In genomic region chr10:88880287-88881094, GRCh38 we compare ENCODE assay signal across 8 cellular contexts. TPM values are rescaled to one million over a fixed set of nuclear protein-coding genes. Genes with fewer than 3 reads are reported as not detected.
DNase-seq lines count a peak whose midpoint lies in the region; ATAC-seq lines count a peak whose summit lies in the region.

No MANE protein-coding gene starts in this region.

- H3K4me1 Mint-ChIP-seq in activated CD4-positive, alpha-beta memory T cell treated with anti-CD3 and anti-CD28 coated beads, Interleukin-2, amount 10 ng/mL, durations not matched to agents 7 days and 5 days = peaks cover 60% of the 10 kb centered on the region

- WGBS in ectodermal cell, 2 experiments = 0 to 1% methylated on average over 84 of the region's 84 CpGs

- peak overlapping the region; percentile 99 for H3K27ac Mint-ChIP-seq in activated CD4-positive, alpha-beta memory T cell treated with anti-CD3 and anti-CD28 coated beads, Interleukin-2, amount 10 ng/mL, durations not matched to agents 7 days and 5 days

- no peaks in the 10 kb centered on the region for H3K4me1 ChIP-seq in ectodermal cell (ENCODE audit: control insufficient read depth, insufficient read depth, low read length)

- H3K36me3 ChIP-seq in ectodermal cell (ENCODE audit: control insufficient read depth, insufficient read depth, low read length) = no peaks in the 10 kb centered on the region

- POLR2A ChIA-PET in activated CD4-positive, alpha-beta memory T cell treated with anti-CD3 and anti-CD28 coated beads, Interleukin-2, amount 10 ng/mL, durations not matched to agents 7 days and 5 days (lab: Charles Lee) = interaction anchor here (0.8 to 5.1 kb wide), 25 partner anchors 10 to 1062 kb away, joined by 3 to 46 read pairs (median 5); partner anchors contain the start of genes ATAD1, CH25H, FAS and KLLN

- no peaks in the 10 kb centered on the region for H3K9me3 ChIP-seq in ectodermal cell (ENCODE audit: control insufficient read depth, low read length)

- ATAC-seq in GM18870 (IDR thresholded peaks at IDR 0.05; ENCODE audit: unreplicated experiment) (peak; percentile 62), HG03103 (IDR thresholded peaks at IDR 0.05; ENCODE audit: low read depth, unreplicated experiment) (peak; percentile 60)

- peaks cover 46% of the 10 kb centered on the region for H3K36me3 Mint-ChIP-seq in activated CD4-positive, alpha-beta memory T cell treated with anti-CD3 and anti-CD28 coated beads, Interleukin-2, amount 10 ng/mL, durations not matched to agents 7 days and 5 days (ENCODE audit: low read depth)

- H3K9me3 Mint-ChIP-seq in activated CD4-positive, alpha-beta memory T cell treated with anti-CD3 and anti-CD28 coated beads, Interleukin-2, amount 10 ng/mL, durations not matched to agents 7 days and 5 days = peaks cover 8% of the 10 kb centered on the region

- H3K4me3 ChIP-seq in ectodermal cell (ENCODE audit: insufficient read depth, low read depth, low read length) = peak overlapping the region; percentile 68

- H3K4me3 Mint-ChIP-seq in activated CD4-positive, alpha-beta memory T cell treated with anti-CD3 and anti-CD28 coated beads, Interleukin-2, amount 10 ng/mL, durations not matched to agents 7 days and 5 days = peak overlapping the region; percentile 97

- H3K27me3 ChIP-seq in ectodermal cell (ENCODE audit: control insufficient read depth, insufficient read depth, low read length, poor library complexity, severe bottlenecking) = peaks cover 40% of the 10 kb centered on the region

- H3K27me3 Mint-ChIP-seq in activated CD4-positive, alpha-beta memory T cell treated with anti-CD3 and anti-CD28 coated beads, Interleukin-2, amount 10 ng/mL, durations not matched to agents 7 days and 5 days = no peaks in the 10 kb centered on the region

- H3K27ac ChIP-seq in ectodermal cell (ENCODE audit: insufficient read depth, low read depth, low read length, poor library complexity, severe bottlenecking) = no peak overlapping the region

- DNase-seq in Ammon's horn (ENCODE audit: low spot score) = peak; percentile 81
- peak; percentile 57 for DNase-seq in NCI-H526 treated with DMSO at 0.1 percent for 48 hours (lab: John Stamatoyannopoulos, UW)
- peak; percentile 84 for DNase-seq in activated CD4-positive, alpha-beta memory T cell treated with anti-CD3 and anti-CD28 coated beads, Interleukin-2, amount 10 ng/mL, durations not matched to agents 7 days and 5 days
- peak; percentile 88 to 92 for DNase-seq in lung microvascular endothelial cell (ENCODE audit: low read depth in 2 of 2)
- DNase-seq in stimulated activated CD4-positive, alpha-beta T cell treated with anti-CD3 and anti-CD28 coated beads, TNF-alpha, amount 100 ng/mL, for 4 hours (ENCODE audit: low read depth in 3 of 3) = peak; percentile 38 to 56 (median 44)

- CTCF ChIA-PET in activated CD4-positive, alpha-beta memory T cell treated with anti-CD3 and anti-CD28 coated beads, Interleukin-2, amount 10 ng/mL, durations not matched to agents 7 days and 5 days (lab: Charles Lee) = interaction anchor here (1.0 to 2.6 kb wide), 12 partner anchors 10 to 114 kb away, joined by 3 to 19 read pairs (median 4); no protein-coding TSS in a partner anchor

RNA-seq across cellular contexts. Expression of gene STAMBPL1, which starts 0.4 kb away (rescaled TPM):
- 10 to 100 TPM; 43.2 to 48.5 TPM for total RNA-seq in activated CD4-positive, alpha-beta memory T cell treated with anti-CD3 and anti-CD28 coated beads, Interleukin-2, amount 10 ng/mL, durations not matched to agents 7 days and 5 days
- 1.7 TPM for polyA plus RNA-seq in ectodermal cell (2013, experiment 1 of 4)
- 1.4 TPM for polyA plus RNA-seq in ectodermal cell (2013, experiment 2 of 4)
- 1.3 TPM for polyA plus RNA-seq in ectodermal cell (2013, experiment 3 of 4)
- 1.2 TPM for polyA plus RNA-seq in ectodermal cell (2013, experiment 4 of 4)
- 0.22 and 1.2 TPM in 2 replicates for total RNA-seq in lung microvascular endothelial cell

RNA-seq across cellular contexts. Expression of gene ANKRD22, which starts 28.8 kb away (rescaled TPM):
- under 1 TPM; 0.15 to 0.18 TPM for total RNA-seq in activated CD4-positive, alpha-beta memory T cell treated with anti-CD3 and anti-CD28 coated beads, Interleukin-2, amount 10 ng/mL, durations not matched to agents 7 days and 5 days
- polyA plus RNA-seq in ectodermal cell (2013, experiment 1 of 4) = not detected
- polyA plus RNA-seq in ectodermal cell (2013, experiment 2 of 4) = not detected
- polyA plus RNA-seq in ectodermal cell (2013, experiment 3 of 4) = not detected
- polyA plus RNA-seq in ectodermal cell (2013, experiment 4 of 4) = not detected
- total RNA-seq in lung microvascular endothelial cell = not detected in 2 replicates

Comparison
In these comparisons a context has a peak if more than half of its experiments do, and no peak if none do; other contexts are left out.
1. RNA of gene STAMBPL1, which starts 0.4 kb away (total RNA-seq): 43.2 to 48.5 TPM in activated CD4-positive, alpha-beta memory T cell treated with anti-CD3 and anti-CD28 coated beads, Interleukin-2, amount 10 ng/mL, durations not matched to agents 7 days and 5 days; 0.22 to 1.2 TPM in lung microvascular endothelial cell; every median in the first group is over 10 times any median in the second.
2. Peak in every context shown above with its lines, with median percentiles within 50 percentile points of each other: DNase-seq.